Comparison of ENCODE assay signal across 25 cellular contexts in genomic region chr13:100646871-100647270, GRCh38.
"Had no signal": no experiment of that assay in that cellular context is flagged by ENCODE, and none has a peak within 500 bp of the region (broad histone marks: within the 10 kb centered on the region; RNA-seq: fewer than 3 reads in every experiment).

No MANE protein-coding gene starts in this region.

- DNase-seq: naive thymus-derived CD4-positive, alpha-beta T cell; natural killer cell; ovary; spleen; stimulated activated CD4-positive, alpha-beta T cell treated with anti-CD3 and anti-CD28 coated beads, Interleukin-12 subunit alpha, Interleukin-12 subunit beta, amount 100 ng/mL, for 4 hours; stimulated activated CD4-positive, alpha-beta T cell treated with anti-CD3 and anti-CD28 coated beads, Interleukin-1b, Interleukin-23, amount 100 ng/mL, for 48 hours; stimulated activated CD4-positive, alpha-beta T cell treated with anti-CD3 and anti-CD28 coated beads, Interleukin-4, amount 100 ng/mL, for 1 hour; stimulated activated CD4-positive, alpha-beta T cell treated with anti-CD3 and anti-CD28 coated beads, Interleukin-4, amount 100 ng/mL, for 4 hours; stimulated activated CD8-positive, alpha-beta memory T cell treated with anti-CD3 and anti-CD28 coated beads, Interleukin-4, amount 100 ng/mL, for 48 hours; stimulated activated naive CD4-positive, alpha-beta T cell; stimulated activated naive CD8-positive, alpha-beta T cell treated with anti-CD3 and anti-CD28 coated beads, Interleukin-15, amount 100 ng/mL, for 72 hours; stimulated activated naive CD8-positive, alpha-beta T cell treated with anti-CD3 and anti-CD28 coated beads, Interleukin-15, Interleukin-2, amounts not matched to agents 100 U/mL and 50 U/mL, for 24 hours; tibial artery; transverse colon; upper lobe of right lung; uterus had no signal

- H3K79me2 ChIP-seq: parathyroid adenoma had no signal

- ATAC-seq: naive thymus-derived CD4-positive, alpha-beta T cell; natural killer cell; sciatic nerve; stimulated activated memory B cell treated with anti-CD40 and anti-IgM and Interleukin-4, amounts not matched to agents 10 μg/mL and 1 μg/mL and 100 μg/mL, for 72 hours; stimulated activated naive CD8-positive, alpha-beta T cell treated with anti-CD3 and anti-CD28 coated beads, Interleukin-15, amount 100 ng/mL, for 72 hours; stimulated activated naive CD8-positive, alpha-beta T cell treated with anti-CD3 and anti-CD28 coated beads, Interleukin-15, Interleukin-2, amounts not matched to agents 100 U/mL and 50 U/mL, for 24 hours had no signal

- H3K4me2 ChIP-seq: smooth muscle cell had no signal

- H3K9me3 ChIP-seq: neutrophil, ovary, prostate gland, right atrium auricular region, spleen, testis, tibial artery, transverse colon, upper lobe of right lung, uterus had no signal

- H3K27ac ChIP-seq: neutrophil, ovary, parathyroid adenoma, prostate gland, right atrium auricular region, skin epidermis, spleen, testis, tibial artery, transverse colon, upper lobe of right lung, uterus had no signal

- H3K27me3 ChIP-seq: neutrophil, ovary, right atrium auricular region, spleen, testis, tibial artery, transverse colon, upper lobe of right lung, uterus had no signal

- H3K4me1 ChIP-seq: parathyroid adenoma, prostate gland, right atrium auricular region, spleen, testis, tibial artery, transverse colon, upper lobe of right lung, uterus had no signal

- H3K4me3 ChIP-seq: ovary, prostate gland, right atrium auricular region, skin epidermis, smooth muscle cell, spleen, testis, tibial artery, transverse colon, upper lobe of right lung, uterus had no signal

- H2AFZ ChIP-seq: parathyroid adenoma had no signal

- H3K36me3 ChIP-seq: neutrophil, ovary, prostate gland, right atrium auricular region, uterus had no signal
